ENCODE assay signal across 2 cellular contexts in the genomic region with DNA sequence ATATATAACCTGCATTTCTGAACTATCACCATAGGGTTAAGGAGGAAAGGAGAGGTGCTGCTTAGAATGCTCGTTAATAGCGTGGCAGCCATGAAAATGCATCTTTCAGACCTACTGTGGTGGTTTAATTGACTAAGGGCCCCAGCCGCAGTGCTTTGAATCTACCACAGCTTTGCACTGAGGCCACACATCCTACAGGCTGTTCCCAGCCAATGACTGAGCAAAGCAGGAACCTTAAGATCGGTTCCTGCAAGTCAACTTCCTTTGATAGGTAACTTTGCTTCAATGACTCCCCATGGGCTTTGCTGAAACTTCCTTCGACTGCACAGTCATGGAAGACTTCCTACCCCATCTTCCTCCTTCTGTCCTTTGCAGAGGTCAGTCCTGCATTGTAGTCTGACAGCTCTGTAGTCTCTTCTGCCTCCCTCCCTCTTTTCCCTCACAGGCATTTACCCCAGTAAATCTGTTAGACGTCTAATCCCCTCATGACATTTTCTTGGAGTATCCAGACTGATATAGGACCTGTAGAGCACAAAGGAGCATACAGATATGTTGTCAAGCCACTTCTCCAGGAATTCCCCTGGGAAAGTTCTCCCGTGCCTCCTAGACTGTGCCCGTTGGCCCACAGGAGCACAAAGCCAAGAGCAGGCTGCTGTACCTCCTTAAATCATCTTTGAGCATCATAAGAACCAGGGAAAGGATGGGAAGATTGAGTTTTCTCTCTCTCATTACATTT.
TF ChIP-seq lines count a peak whose summit lies in the region.

No MANE protein-coding gene starts in this region.

TF ChIP-seq in GM23338, 12 proteins besides CTCF, POLR2A, EP300 and RAD21:
- TF ChIP-seq ETS1 (IDR thresholded peaks at IDR 0.05) (no peak), ZNF331 (CRISPR knock-in tag; IDR thresholded peaks at IDR 0.05; ENCODE audit: low read depth) (no peak), ZNF462 (CRISPR knock-in tag; IDR thresholded peaks at IDR 0.05) (no peak), REST (IDR thresholded peaks at IDR 0.05; ENCODE audit: unreplicated experiment) (no peak), JUNB (IDR thresholded peaks at IDR 0.05; ENCODE audit: unreplicated experiment) (no peak), POLR2AphosphoS5 (IDR thresholded peaks at IDR 0.05; ENCODE audit: low read depth) (no peak), NANOG (IDR thresholded peaks at IDR 0.05; ENCODE audit: borderline replicate concordance) (no peak), EZH2phosphoT487 (IDR thresholded peaks at IDR 0.05; ENCODE audit: unreplicated experiment) (no peak)

TF ChIP-seq in liver, 16 proteins besides CTCF, POLR2A, EP300 and RAD21:
- TF ChIP-seq REST (IDR thresholded peaks at IDR 0.05), result no peak
- TF ChIP-seq, protein P1, sequence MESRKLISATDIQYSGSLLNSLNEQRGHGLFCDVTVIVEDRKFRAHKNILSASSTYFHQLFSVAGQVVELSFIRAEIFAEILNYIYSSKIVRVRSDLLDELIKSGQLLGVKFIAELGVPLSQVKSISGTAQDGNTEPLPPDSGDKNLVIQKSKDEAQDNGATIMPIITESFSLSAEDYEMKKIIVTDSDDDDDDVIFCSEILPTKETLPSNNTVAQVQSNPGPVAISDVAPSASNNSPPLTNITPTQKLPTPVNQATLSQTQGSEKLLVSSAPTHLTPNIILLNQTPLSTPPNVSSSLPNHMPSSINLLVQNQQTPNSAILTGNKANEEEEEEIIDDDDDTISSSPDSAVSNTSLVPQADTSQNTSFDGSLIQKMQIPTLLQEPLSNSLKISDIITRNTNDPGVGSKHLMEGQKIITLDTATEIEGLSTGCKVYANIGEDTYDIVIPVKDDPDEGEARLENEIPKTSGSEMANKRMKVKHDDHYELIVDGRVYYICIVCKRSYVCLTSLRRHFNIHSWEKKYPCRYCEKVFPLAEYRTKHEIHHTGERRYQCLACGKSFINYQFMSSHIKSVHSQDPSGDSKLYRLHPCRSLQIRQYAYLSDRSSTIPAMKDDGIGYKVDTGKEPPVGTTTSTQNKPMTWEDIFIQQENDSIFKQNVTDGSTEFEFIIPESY (IDR thresholded peaks at IDR 0.05), result no peak
- TF ChIP-seq SP1 (IDR thresholded peaks at IDR 0.05), result no peak
- TF ChIP-seq FOXA1 (IDR thresholded peaks at IDR 0.05), result no peak
- no peak for TF ChIP-seq HNF4G (IDR thresholded peaks at IDR 0.05)
- no peak for TF ChIP-seq HNF4A (conservative IDR thresholded peaks at IDR 0.05)
- no peak for TF ChIP-seq ATF3 (IDR thresholded peaks at IDR 0.05)
- TF ChIP-seq JUND (IDR thresholded peaks at IDR 0.05), result no peak
- no peak for TF ChIP-seq EGR1 (IDR thresholded peaks at IDR 0.05; ENCODE audit: low read depth in 2 of 2)
- no peak for TF ChIP-seq FOXA2 (IDR thresholded peaks at IDR 0.05)
- no peak for TF ChIP-seq NR2F2 (IDR thresholded peaks at IDR 0.05)
- TF ChIP-seq TAF1 (conservative IDR thresholded peaks at IDR 0.05), result no peak
- no peak for TF ChIP-seq GABPA (IDR thresholded peaks at IDR 0.05 in 1 of 2, conservative IDR thresholded peaks at IDR 0.05 in 1 of 2)
- TF ChIP-seq RXRA (IDR thresholded peaks at IDR 0.05), result no peak
- no peak for TF ChIP-seq YY1 (IDR thresholded peaks at IDR 0.05)
